Comparison of ENCODE assay signal across 13 cellular contexts in the genomic region with DNA sequence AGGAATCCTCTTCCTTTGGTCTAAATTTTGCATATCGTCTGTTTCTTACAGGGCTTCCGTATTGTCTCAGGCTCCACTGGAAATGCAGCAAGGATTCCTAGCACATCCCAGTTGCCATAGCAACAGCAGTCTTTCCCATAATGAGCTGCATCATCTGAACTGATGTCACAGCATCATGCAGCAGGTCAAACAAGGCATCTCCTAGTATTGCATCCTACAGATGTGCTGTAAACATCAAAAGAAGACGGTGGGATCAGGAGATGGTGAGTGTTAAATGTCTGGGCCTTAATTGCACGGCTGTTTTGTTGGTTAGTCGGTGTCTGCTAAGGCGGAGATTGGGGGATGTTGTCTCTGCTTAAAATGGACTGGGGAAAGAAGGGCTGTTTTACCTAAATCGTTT. TPM values are rescaled to one million over a fixed set of nuclear protein-coding genes. Genes with fewer than 3 reads are reported as not detected.
DNase-seq lines count a peak whose midpoint lies in the region; ATAC-seq lines count a peak whose summit lies in the region.
"Had no signal": no experiment of that assay in that cellular context is flagged by ENCODE, and none has a peak within 500 bp of the region (broad histone marks: within the 10 kb centered on the region; RNA-seq: fewer than 3 reads in every experiment).

A gene with protein sequence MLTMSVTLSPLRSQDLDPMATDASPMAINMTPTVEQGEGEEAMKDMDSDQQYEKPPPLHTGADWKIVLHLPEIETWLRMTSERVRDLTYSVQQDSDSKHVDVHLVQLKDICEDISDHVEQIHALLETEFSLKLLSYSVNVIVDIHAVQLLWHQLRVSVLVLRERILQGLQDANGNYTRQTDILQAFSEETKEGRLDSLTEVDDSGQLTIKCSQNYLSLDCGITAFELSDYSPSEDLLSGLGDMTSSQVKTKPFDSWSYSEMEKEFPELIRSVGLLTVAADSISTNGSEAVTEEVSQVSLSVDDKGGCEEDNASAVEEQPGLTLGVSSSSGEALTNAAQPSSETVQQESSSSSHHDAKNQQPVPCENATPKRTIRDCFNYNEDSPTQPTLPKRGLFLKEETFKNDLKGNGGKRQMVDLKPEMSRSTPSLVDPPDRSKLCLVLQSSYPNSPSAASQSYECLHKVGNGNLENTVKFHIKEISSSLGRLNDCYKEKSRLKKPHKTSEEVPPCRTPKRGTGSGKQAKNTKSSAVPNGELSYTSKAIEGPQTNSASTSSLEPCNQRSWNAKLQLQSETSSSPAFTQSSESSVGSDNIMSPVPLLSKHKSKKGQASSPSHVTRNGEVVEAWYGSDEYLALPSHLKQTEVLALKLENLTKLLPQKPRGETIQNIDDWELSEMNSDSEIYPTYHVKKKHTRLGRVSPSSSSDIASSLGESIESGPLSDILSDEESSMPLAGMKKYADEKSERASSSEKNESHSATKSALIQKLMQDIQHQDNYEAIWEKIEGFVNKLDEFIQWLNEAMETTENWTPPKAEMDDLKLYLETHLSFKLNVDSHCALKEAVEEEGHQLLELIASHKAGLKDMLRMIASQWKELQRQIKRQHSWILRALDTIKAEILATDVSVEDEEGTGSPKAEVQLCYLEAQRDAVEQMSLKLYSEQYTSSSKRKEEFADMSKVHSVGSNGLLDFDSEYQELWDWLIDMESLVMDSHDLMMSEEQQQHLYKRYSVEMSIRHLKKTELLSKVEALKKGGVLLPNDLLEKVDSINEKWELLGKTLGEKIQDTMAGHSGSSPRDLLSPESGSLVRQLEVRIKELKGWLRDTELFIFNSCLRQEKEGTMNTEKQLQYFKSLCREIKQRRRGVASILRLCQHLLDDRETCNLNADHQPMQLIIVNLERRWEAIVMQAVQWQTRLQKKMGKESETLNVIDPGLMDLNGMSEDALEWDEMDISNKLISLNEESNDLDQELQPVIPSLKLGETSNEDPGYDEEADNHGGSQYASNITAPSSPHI (N-terminal part only) (plus strand): TSS at position 153 of the 400 bp plus-strand sequence. CDS start 104,196 bp downstream, outside the sequence.

- H3K4me2 ChIP-seq in GM23248 (ENCODE audit: unreplicated experiment): no peak within 1 kb of the TSS

- CTCF ChIA-PET in activated naive CD4-positive, alpha-beta T cell treated with anti-CD3 and anti-CD28 coated beads, Interleukin-2, amount 10 ng/mL, durations not matched to agents 7 days and 5 days (lab: Charles Lee): interaction anchor here (1.0 kb wide), 1 partner anchor 74 kb away, joined by 3 read pairs; no protein-coding TSS in a partner anchor

- H3K36me3 ChIP-seq in GM23248 (ENCODE audit: low read depth): no peaks in the 10 kb centered on the region
- H3K36me3 ChIP-seq: brain microvascular endothelial cell had no signal

- H3K4me3 Mint-ChIP-seq in activated naive CD4-positive, alpha-beta T cell treated with anti-CD3 and anti-CD28 coated beads, Interleukin-2, amount 10 ng/mL, durations not matched to agents 7 days and 5 days: no peak within 1 kb of the TSS
- H3K4me3 Mint-ChIP-seq: CD14-positive monocyte, IgD-negative memory B cell had no signal

- no peaks in the 10 kb centered on the region for H3K27me3 Mint-ChIP-seq in activated naive CD4-positive, alpha-beta T cell treated with anti-CD3 and anti-CD28 coated beads, Interleukin-2, amount 10 ng/mL, durations not matched to agents 7 days and 5 days

- H3K9me2 ChIP-seq in GM23248 (ENCODE audit: insufficient read depth): no peaks in the 10 kb centered on the region

- in situ Hi-C loops in GM23248 (cut with MboI): no loop called here

- no peak within 1 kb of the TSS for H3K9ac ChIP-seq in GM23248

- intact Hi-C loops in Right ventricle myocardium superior (cut with DNase I): no loop called here

- H3K9me3 Mint-ChIP-seq in activated naive CD4-positive, alpha-beta T cell treated with anti-CD3 and anti-CD28 coated beads, Interleukin-2, amount 10 ng/mL, durations not matched to agents 7 days and 5 days: peaks cover 2% of the 10 kb centered on the region

- no peak for ATAC-seq in Right ventricle myocardium superior (ENCODE audit: poor library complexity)
- ATAC-seq in GM19467 (IDR thresholded peaks at IDR 0.05; ENCODE audit: unreplicated experiment): no peak
- no peak for ATAC-seq in GM19397 (IDR thresholded peaks at IDR 0.05; ENCODE audit: unreplicated experiment)

- no peaks in the 10 kb centered on the region for H3F3A ChIP-seq in GM23248 (ENCODE audit: insufficient read depth)

- no peaks in the 10 kb centered on the region for H3K79me2 ChIP-seq in GM23248 (ENCODE audit: insufficient read depth)

- no peak within 1 kb of the TSS for H3K27ac Mint-ChIP-seq in activated naive CD4-positive, alpha-beta T cell treated with anti-CD3 and anti-CD28 coated beads, Interleukin-2, amount 10 ng/mL, durations not matched to agents 7 days and 5 days
- H3K27ac Mint-ChIP-seq: CD14-positive monocyte, IgD-negative memory B cell had no signal

- no peak within 1 kb of the TSS for H3K4me3 ChIP-seq in GM23248

- no peaks in the 10 kb centered on the region for H3K4me1 Mint-ChIP-seq in activated naive CD4-positive, alpha-beta T cell treated with anti-CD3 and anti-CD28 coated beads, Interleukin-2, amount 10 ng/mL, durations not matched to agents 7 days and 5 days
- H3K4me1 Mint-ChIP-seq: CD14-positive monocyte, IgD-negative memory B cell had no signal

- no peak within 1 kb of the TSS for H3K27ac ChIP-seq in GM23248
- H3K27ac ChIP-seq: brain microvascular endothelial cell had no signal

- H4K20me1 ChIP-seq in GM23248 (ENCODE audit: insufficient read depth): no peaks in the 10 kb centered on the region

- DNase-seq in GM23248: peak; percentile 25
- DNase-seq in RKO (ENCODE audit: low spot score): peak; percentile 9
- no peak for DNase-seq in Right ventricle myocardium superior
- peak; percentile 77 for DNase-seq in occipital lobe (lab: John Stamatoyannopoulos, UW)
- DNase-seq in activated naive CD4-positive, alpha-beta T cell treated with anti-CD3 and anti-CD28 coated beads, Interleukin-2, amount 10 ng/mL, durations not matched to agents 7 days and 5 days: no peak
- DNase-seq in DMS114 treated with DMSO at 0.1 percent for 48 hours (lab: John Stamatoyannopoulos, UW; ENCODE audit: unreplicated experiment): no peak
- DNase-seq: brain microvascular endothelial cell; stimulated activated CD4-positive, alpha-beta T cell treated with anti-CD3 and anti-CD28 coated beads, Interleukin-2, amount 100 ng/mL, for 24 hours; T-helper 9 cell had no signal

- no peak within 1 kb of the TSS for H2AFZ ChIP-seq in GM23248

- no peaks in the 10 kb centered on the region for H3K27me3 ChIP-seq in GM23248 (replicated peaks; ENCODE audit: insufficient read depth)
- H3K27me3 ChIP-seq: brain microvascular endothelial cell had no signal

- 65 to 67% methylated on average over 7 of the region's 7 CpGs for WGBS in GM23248 (ENCODE audit: low coverage in 1 of 2, low lambda C conversion rate in 2 of 2, missing lambda C conversion rate in 2 of 2), 2 experiments

- no peaks in the 10 kb centered on the region for H3K9me3 ChIP-seq in GM23248 (ENCODE audit: low read depth)

- no peaks in the 10 kb centered on the region for H3K36me3 Mint-ChIP-seq in activated naive CD4-positive, alpha-beta T cell treated with anti-CD3 and anti-CD28 coated beads, Interleukin-2, amount 10 ng/mL, durations not matched to agents 7 days and 5 days
- H3K36me3 Mint-ChIP-seq: CD14-positive monocyte, IgD-negative memory B cell had no signal

- no peaks in the 10 kb centered on the region for H3K4me1 ChIP-seq in GM23248 (ENCODE audit: insufficient read depth)

RNA-seq across cellular contexts. Expression of the gene that starts here (rescaled TPM):
- total RNA-seq in GM23248 (2014; rRNA removed; shearing (Covaris generic)): 14.3 and 19.1 TPM in 2 replicates
- polyA plus RNA-seq in GM23248 (2016; fragmentation: Nextera tagmentation; extraction: Ambion mirVana): 4.0 and 4.8 TPM in 2 replicates
- total RNA-seq in Right ventricle myocardium superior (180 TPM), occipital lobe (158 TPM)
- polyA plus RNA-seq: CD14-positive monocyte had no signal

Comparison
In these comparisons a context has a peak if more than half of its experiments do, and no peak if none do; other contexts are left out.
1. DNase-seq: peak in GM23248 (single experiment), RKO (single experiment) and occipital lobe (single experiment); none in Right ventricle myocardium superior (single experiment), activated naive CD4-positive, alpha-beta T cell treated with anti-CD3 and anti-CD28 coated beads, Interleukin-2, amount 10 ng/mL, durations not matched to agents 7 days and 5 days (single experiment) and DMS114 treated with DMSO at 0.1 percent for 48 hours (single experiment).